In the genomic region with DNA sequence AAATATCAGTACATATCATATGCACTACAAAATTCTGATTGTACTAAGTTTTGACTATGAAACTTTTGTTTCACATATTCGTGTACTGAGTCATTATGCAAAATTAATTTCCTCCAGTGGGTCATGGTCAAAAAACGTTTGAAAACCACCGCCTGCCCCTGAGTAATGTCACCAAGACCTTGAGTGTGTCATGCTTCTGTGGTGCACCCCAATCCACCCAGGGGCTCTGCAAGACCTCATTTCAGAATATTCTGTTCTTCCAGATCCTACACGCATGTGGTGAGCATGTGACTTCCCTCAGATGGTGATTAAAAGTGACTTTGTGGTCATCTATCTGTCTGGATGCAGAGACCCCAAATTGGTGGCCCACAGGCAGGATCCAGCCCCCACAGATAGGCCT, we compare ENCODE assay signal across 8 cellular contexts. TPM values are rescaled to one million over a fixed set of nuclear protein-coding genes. Genes with fewer than 3 reads are reported as not detected.
A peak's percentile ranks its signal among the peaks of the same experiment; 100 is the strongest.
DNase-seq lines count a peak whose midpoint lies in the region; ATAC-seq, FAIRE-seq and TF ChIP-seq lines count a peak whose summit lies in the region.

No MANE protein-coding gene starts in this region.

- H3K27me3 ChIP-seq in pancreas: no peaks in the 10 kb centered on the region
- no peaks in the 10 kb centered on the region for H3K27me3 ChIP-seq in CD4-positive, alpha-beta memory T cell (ENCODE audit: insufficient read depth, low read length)

- ATAC-seq in GM18909 (IDR thresholded peaks at IDR 0.05; ENCODE audit: poor library complexity, unreplicated experiment) (peak; percentile 84), HG03442 (IDR thresholded peaks at IDR 0.05; ENCODE audit: unreplicated experiment) (peak; percentile 93), pancreas (no peak)

- H3K4me3 Mint-ChIP-seq in CD4-positive, alpha-beta memory T cell: no peak overlapping the region

- H3K36me3 ChIP-seq in pancreas: no peaks in the 10 kb centered on the region
- no peaks in the 10 kb centered on the region for H3K36me3 ChIP-seq in CD4-positive, alpha-beta memory T cell (ENCODE audit: insufficient read depth, low read length)

- no peak for TF ChIP-seq CTCF in pancreas (IDR thresholded peaks at IDR 0.05)

- intact Hi-C loops in pancreas (cut with DNase I): no loop called here
- intact Hi-C loops in CD4-positive, alpha-beta memory T cell (cut with micrococcal nuclease): no loop called here

- no peaks in the 10 kb centered on the region for H3K9me3 ChIP-seq in pancreas
- no peaks in the 10 kb centered on the region for H3K9me3 ChIP-seq in CD4-positive, alpha-beta memory T cell (ENCODE audit: control insufficient read depth in 1 of 2, low read length in 2 of 2)

- H3K27ac ChIP-seq in pancreas: no peak overlapping the region
- no peak overlapping the region for H3K27ac ChIP-seq in CD4-positive, alpha-beta memory T cell (ENCODE audit: low read depth, low read length)

- 57 to 74% methylated on average over 4 of the region's 4 CpGs for WGBS in pancreas, 2 donors

- no peaks in the 10 kb centered on the region for H3K36me3 Mint-ChIP-seq in CD4-positive, alpha-beta memory T cell

- no peaks in the 10 kb centered on the region for H3K4me1 ChIP-seq in pancreas
- no peaks in the 10 kb centered on the region for H3K4me1 ChIP-seq in CD4-positive, alpha-beta memory T cell (ENCODE audit: insufficient read depth, low read length)

- H3K4me1 Mint-ChIP-seq in CD4-positive, alpha-beta memory T cell: no peaks in the 10 kb centered on the region

- H3K27me3 Mint-ChIP-seq in CD4-positive, alpha-beta memory T cell: peaks cover 15 to 17% of the 10 kb centered on the region in 2 donors

- peaks cover 0 to 1% (median 0%) of the 10 kb centered on the region in 8 donors for H3K9me3 Mint-ChIP-seq in CD4-positive, alpha-beta memory T cell

- FAIRE-seq in pancreas (lab: Jason Lieb, UNC): no peak

- in situ Hi-C loops in KBM-7 (cut with MboI; ENCODE audit: low pct_unique_long_range_greater_than_20kb, low sequenced_read_pairs): no loop called here

- no peak overlapping the region for H3K27ac Mint-ChIP-seq in CD4-positive, alpha-beta memory T cell

- POLR2A ChIA-PET in CD4-positive, alpha-beta memory T cell (lab: Charles Lee; ENCODE audit: partially characterized antibody): no interaction called here

- no peak overlapping the region for H3K4me3 ChIP-seq in pancreas
- H3K4me3 ChIP-seq in CD4-positive, alpha-beta memory T cell (ENCODE audit: low read length in 2 of 2): no peak overlapping the region

- DNase-seq in A172 (ENCODE audit: low spot score) (peak; percentile 89), dedifferentiated amniotic fluid mesenchymal stem cell (ENCODE audit: extremely low spot score) (peak; percentile 68), globus pallidus (ENCODE audit: low spot score) (no peak), pancreas (no peak), KBM-7 (no peak)
- DNase-seq in CD4-positive, alpha-beta memory T cell: no peak

- CTCF ChIA-PET in CD4-positive, alpha-beta memory T cell (lab: Charles Lee; ENCODE audit: partially characterized antibody): no interaction called here

RNA-seq across cellular contexts. Expression of gene ABLIM3, which starts 31.0 kb away (rescaled TPM):
- total RNA-seq in A172 (2014; rRNA removed; shearing (Covaris generic)): 12.6 and 15.9 TPM in 2 replicates
- total RNA-seq in pancreas: 1 to 10 TPM; 1.3 to 4.1 (median 2.1) TPM
- polyA plus RNA-seq in pancreas: 1 to 10 TPM; 2.7 to 8.1 TPM
- not detected for total RNA-seq in CD4-positive, alpha-beta memory T cell
- not detected for polyA plus RNA-seq in CD4-positive, alpha-beta memory T cell

Comparison
In these comparisons a context has a peak if more than half of its experiments do, and no peak if none do; other contexts are left out.
1. DNase-seq: peak in A172 (single experiment) and dedifferentiated amniotic fluid mesenchymal stem cell (single experiment); none in globus pallidus (single experiment), pancreas (0 of 6), CD4-positive, alpha-beta memory T cell (0 of 5) and KBM-7 (single experiment).
2. ATAC-seq: peak in GM18909 (single experiment) and HG03442 (single experiment); none in pancreas (0 of 4).